ENCODE assay signal across 16 cellular contexts in genomic region chr10:58998924-58999713, GRCh38.
DNase-seq lines count a peak whose midpoint lies in the region; ATAC-seq and TF ChIP-seq lines count a peak whose summit lies in the region.
"Had no signal": no experiment of that assay in that cellular context is flagged by ENCODE, and none has a peak within 500 bp of the region (broad histone marks: within the 10 kb centered on the region; RNA-seq: fewer than 3 reads in every experiment).

No MANE protein-coding gene starts in this region.

- ATAC-seq in activated T-cell treated with anti-CD3 and anti-CD28 coated beads, Interleukin-2, amount 50 U/mL, for 4 hours, result no peak
- no peak for ATAC-seq in HG02610 (IDR thresholded peaks at IDR 0.05; ENCODE audit: unreplicated experiment)
- ATAC-seq: activated naive CD8-positive, alpha-beta T cell treated with anti-CD3 and anti-CD28 coated beads, Interleukin-2, amount 50 U/mL, for 24 hours had no signal

- no peaks in the 10 kb centered on the region for H3K79me2 ChIP-seq in Karpas-422 (ENCODE audit: low read length)

- no peaks in the 10 kb centered on the region for H4K20me1 ChIP-seq in Karpas-422 (ENCODE audit: insufficient read depth, low read depth, low read length)

- H3K36me3 Mint-ChIP-seq in activated T-cell treated with anti-CD3 and anti-CD28 coated beads, Interleukin-2, amount 50 U/mL, for 4 hours (ENCODE audit: insufficient read depth), result no peaks in the 10 kb centered on the region

- H3K9ac ChIP-seq in Karpas-422 (ENCODE audit: low read length), result no peak overlapping the region

- no peak overlapping the region for H2AFZ ChIP-seq in Karpas-422 (ENCODE audit: low read length)

- H3K9me2 ChIP-seq in Karpas-422 (replicated peaks; ENCODE audit: insufficient read depth, low read length), result no peaks in the 10 kb centered on the region

- no peaks in the 10 kb centered on the region for H3K4me1 Mint-ChIP-seq in activated T-cell treated with anti-CD3 and anti-CD28 coated beads, Interleukin-2, amount 50 U/mL, for 4 hours (ENCODE audit: low read depth)
- H3K4me1 Mint-ChIP-seq: activated naive CD8-positive, alpha-beta T cell treated with anti-CD3 and anti-CD28 coated beads, Interleukin-2, amount 50 U/mL, for 24 hours had no signal

- H3K27me3 ChIP-seq in layer of hippocampus (ENCODE audit: control insufficient read depth, insufficient read depth, low read length) (no peaks in the 10 kb centered on the region), Karpas-422 (ENCODE audit: low read length) (no peaks in the 10 kb centered on the region)
- H3K27me3 ChIP-seq: transverse colon had no signal

- H3K27ac ChIP-seq in coronary artery (peak overlapping the region; percentile 86 to 87), layer of hippocampus (ENCODE audit: low read depth, low read length) (peak overlapping the region; percentile 97), Karpas-422 (ENCODE audit: low read length) (no peak overlapping the region)

- no peak overlapping the region for H3K4me3 Mint-ChIP-seq in activated T-cell treated with anti-CD3 and anti-CD28 coated beads, Interleukin-2, amount 50 U/mL, for 4 hours
- H3K4me3 Mint-ChIP-seq: activated naive CD8-positive, alpha-beta T cell treated with anti-CD3 and anti-CD28 coated beads, Interleukin-2, amount 50 U/mL, for 24 hours; neural crest cell had no signal

- no peaks in the 10 kb centered on the region for H3K27me3 Mint-ChIP-seq in activated T-cell treated with anti-CD3 and anti-CD28 coated beads, Interleukin-2, amount 50 U/mL, for 4 hours (ENCODE audit: low read depth)

- H3K9me3 ChIP-seq in Karpas-422 (ENCODE audit: low read length), result no peaks in the 10 kb centered on the region
- H3K9me3 ChIP-seq: transverse colon had no signal

- no peaks in the 10 kb centered on the region for H3K36me3 ChIP-seq in Karpas-422 (ENCODE audit: insufficient read depth, low read length)
- H3K36me3 ChIP-seq: transverse colon had no signal

- peaks cover 5% of the 10 kb centered on the region for H3K9me3 Mint-ChIP-seq in activated T-cell treated with anti-CD3 and anti-CD28 coated beads, Interleukin-2, amount 50 U/mL, for 4 hours
- H3K9me3 Mint-ChIP-seq: neural crest cell had no signal

- no peak overlapping the region for H3K4me2 ChIP-seq in Karpas-422 (ENCODE audit: low read depth, low read length, poor library complexity, severe bottlenecking)

- TF ChIP-seq CTCF in coronary artery (IDR thresholded peaks at IDR 0.05), result no peak

- H3K4me3 ChIP-seq in coronary artery, result peak overlapping the region; percentile 6
- H3K4me3 ChIP-seq in Karpas-422 (ENCODE audit: low read length), result no peak overlapping the region
- H3K4me3 ChIP-seq: transverse colon had no signal

- no peaks in the 10 kb centered on the region for H3K4me1 ChIP-seq in Karpas-422 (ENCODE audit: low read length)
- H3K4me1 ChIP-seq: transverse colon had no signal

- DNase-seq in AG20443 (ENCODE audit: low spot score), result peak; percentile 23
- peak; percentile 85 for DNase-seq in coronary artery (ENCODE audit: low spot score)
- peak; percentile 67 for DNase-seq in renal cortical epithelial cell (ENCODE audit: low read depth)
- no peak for DNase-seq in Karpas-422
- DNase-seq in activated T-cell treated with anti-CD3 and anti-CD28 coated beads, Interleukin-2, amount 50 U/mL, for 4 hours, result no peak
- DNase-seq in GDM1 (lab: John Stamatoyannopoulos, UW), result no peak
- DNase-seq: ACHN; activated CD8-positive, alpha-beta memory T cell treated with anti-CD3 and anti-CD28 coated beads, Interleukin-2, amount 50 U/mL, for 4 hours; activated naive CD8-positive, alpha-beta T cell treated with anti-CD3 and anti-CD28 coated beads, Interleukin-2, amount 50 U/mL, for 24 hours; DMS153; GOT3; NCI-H446; transverse colon had no signal

Comparison
In these comparisons a context has a peak if more than half of its experiments do, and no peak if none do; other contexts are left out.
1. DNase-seq: peak in AG20443 (single experiment), coronary artery (single experiment) and renal cortical epithelial cell (single experiment); none in Karpas-422 (single experiment), activated T-cell treated with anti-CD3 and anti-CD28 coated beads, Interleukin-2, amount 50 U/mL, for 4 hours (single experiment) and GDM1 (single experiment).